In the genomic region with DNA sequence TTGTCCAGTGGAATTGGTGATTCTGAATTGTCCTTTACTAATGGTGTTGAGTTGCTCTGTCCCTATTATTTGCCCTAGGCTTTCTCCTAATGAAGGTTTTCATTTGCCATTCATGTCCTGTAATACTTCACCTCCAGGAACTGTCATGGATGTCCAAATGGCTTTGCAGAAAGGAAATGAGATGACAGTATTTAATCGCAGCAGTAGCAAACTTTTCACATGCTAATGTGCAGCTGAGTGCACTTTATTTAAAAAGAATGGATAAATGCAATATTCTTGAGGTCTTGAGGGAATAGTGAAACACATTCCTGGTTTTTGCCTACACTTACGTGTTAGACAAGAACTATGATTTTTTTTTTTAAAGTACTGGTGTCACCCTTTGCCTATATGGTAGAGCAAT, we compare ENCODE assay signal across 19 cellular contexts.
A peak's percentile ranks its signal among the peaks of the same experiment; 100 is the strongest.
DNase-seq lines count a peak whose midpoint lies in the region; ATAC-seq and TF ChIP-seq lines count a peak whose summit lies in the region.
"Had no signal": no experiment of that assay in that cellular context is flagged by ENCODE, and none has a peak within 500 bp of the region (broad histone marks: within the 10 kb centered on the region; RNA-seq: fewer than 3 reads in every experiment).

No MANE protein-coding gene starts in this region.

- TF ChIP-seq CTCF in GM23338 (conservative IDR thresholded peaks at IDR 0.05; ENCODE audit: low read depth in 2 of 2), result no peak
- TF ChIP-seq CTCF in WTC11 (IDR thresholded peaks at IDR 0.05), result no peak

- DNase-seq in activated CD4-positive, alpha-beta memory T cell treated with anti-CD3 and anti-CD28 coated beads for 36 hours, result no peak
- no peak for DNase-seq in activated CD4-positive, alpha-beta memory T cell treated with anti-CD3 and anti-CD28 coated beads, Interleukin-2, amount 10 ng/mL, durations not matched to agents 7 days and 5 days
- DNase-seq in GM23338 (ENCODE audit: low spot score), result no peak
- no peak for DNase-seq in WTC11 (ENCODE audit: low spot score)
- no peak for DNase-seq in memory B cell (ENCODE audit: low spot score in 2 of 2)
- DNase-seq in NCI-H526 (lab: John Stamatoyannopoulos, UW), result no peak
- DNase-seq in mesenteric fat pad (ENCODE audit: low spot score), result no peak
- DNase-seq: ACHN, GDM1, KG1, NCI-H1092, NCI-H1436 treated with DMSO at 0.1 percent for 48 hours, NCI-H1930, NCI-H748 treated with DMSO at 0.1 percent for 48 hours, Peyer's patch had no signal

- POLR2A ChIA-PET in activated CD4-positive, alpha-beta memory T cell treated with anti-CD3 and anti-CD28 coated beads for 36 hours (lab: Charles Lee), result no interaction called here
- POLR2A ChIA-PET in activated CD4-positive, alpha-beta memory T cell treated with anti-CD3 and anti-CD28 coated beads, Interleukin-2, amount 10 ng/mL, durations not matched to agents 7 days and 5 days (lab: Charles Lee), result no interaction called here
- POLR2A ChIA-PET in WTC11 (lab: Charles Lee), result no interaction called here

- 0 out of 2 replicates have a peak, but pooled peaks cover 13% of the 10 kb centered on the region for H3K36me3 ChIP-seq in GM23338 (ENCODE audit: insufficient read depth)

- peaks cover 50% of the 10 kb centered on the region for H3K36me3 Mint-ChIP-seq in activated CD4-positive, alpha-beta memory T cell treated with anti-CD3 and anti-CD28 coated beads for 36 hours
- peaks cover 73% of the 10 kb centered on the region for H3K36me3 Mint-ChIP-seq in activated CD4-positive, alpha-beta memory T cell treated with anti-CD3 and anti-CD28 coated beads, Interleukin-2, amount 10 ng/mL, durations not matched to agents 7 days and 5 days (ENCODE audit: low read depth)
- peaks cover 29% of the 10 kb centered on the region for H3K36me3 Mint-ChIP-seq in GM23338 (ENCODE audit: low read depth)
- peaks cover 23% of the 10 kb centered on the region for H3K36me3 Mint-ChIP-seq in WTC11
- H3K36me3 Mint-ChIP-seq in memory B cell, result peaks cover 24% of the 10 kb centered on the region

- CTCF ChIA-PET in activated CD4-positive, alpha-beta memory T cell treated with anti-CD3 and anti-CD28 coated beads for 36 hours (lab: Charles Lee), result interaction anchor here (0.7 kb wide), 1 partner anchor 43 kb away, joined by 3 read pairs; no protein-coding TSS in a partner anchor
- CTCF ChIA-PET in activated CD4-positive, alpha-beta memory T cell treated with anti-CD3 and anti-CD28 coated beads, Interleukin-2, amount 10 ng/mL, durations not matched to agents 7 days and 5 days (lab: Charles Lee), result interaction anchor here (2.6 kb wide), 1 partner anchor 10 kb away, joined by 14 read pairs; no protein-coding TSS in a partner anchor
- CTCF ChIA-PET in WTC11 (lab: Charles Lee), result interaction anchor here (2.7 kb wide), 1 partner anchor 10 kb away, joined by 24 read pairs; no protein-coding TSS in a partner anchor

- no peaks in the 10 kb centered on the region for H3K9me2 ChIP-seq in GM23338 (ENCODE audit: insufficient read depth)

- no peaks in the 10 kb centered on the region for H3K4me1 Mint-ChIP-seq in activated CD4-positive, alpha-beta memory T cell treated with anti-CD3 and anti-CD28 coated beads for 36 hours (ENCODE audit: low read depth)
- H3K4me1 Mint-ChIP-seq in activated CD4-positive, alpha-beta memory T cell treated with anti-CD3 and anti-CD28 coated beads, Interleukin-2, amount 10 ng/mL, durations not matched to agents 7 days and 5 days, result no peaks in the 10 kb centered on the region
- H3K4me1 Mint-ChIP-seq in GM23338 (peaks cover 54% of the 10 kb centered on the region), WTC11 (peaks cover 55% of the 10 kb centered on the region), memory B cell (no peaks in the 10 kb centered on the region)

- H3K4me2 ChIP-seq in GM23338, result peak overlapping the region; percentile 65
- H3K4me2 ChIP-seq: BLaER1 treated with 17β-estradiol and CSF1 and Interleukin-3, amounts not matched to agents 10 nM and 100 nM had no signal

- H3K4me3 Mint-ChIP-seq in activated CD4-positive, alpha-beta memory T cell treated with anti-CD3 and anti-CD28 coated beads for 36 hours, result no peak overlapping the region
- H3K4me3 Mint-ChIP-seq in activated CD4-positive, alpha-beta memory T cell treated with anti-CD3 and anti-CD28 coated beads, Interleukin-2, amount 10 ng/mL, durations not matched to agents 7 days and 5 days, result no peak overlapping the region
- H3K4me3 Mint-ChIP-seq in GM23338 (0 out of 3 replicates have a peak overlapping the region, but pooled peaks have one; percentile 13), WTC11 (no peak overlapping the region), memory B cell (no peak overlapping the region)

- peak overlapping the region; percentile 24 for H3K4me3 ChIP-seq in GM23338
- H3K4me3 ChIP-seq: BLaER1 treated with 17β-estradiol and CSF1 and Interleukin-3, amounts not matched to agents 10 nM and 100 nM; Peyer's patch had no signal

- H3K27me3 ChIP-seq in GM23338 (ENCODE audit: insufficient read depth), result no peaks in the 10 kb centered on the region
- H3K27me3 ChIP-seq: BLaER1 treated with 17β-estradiol and CSF1 and Interleukin-3, amounts not matched to agents 10 nM and 100 nM; Peyer's patch had no signal

- no peak overlapping the region for H2AFZ ChIP-seq in GM23338

- intact Hi-C loops in activated CD4-positive, alpha-beta memory T cell treated with anti-CD3 and anti-CD28 coated beads for 36 hours (cut with micrococcal nuclease), result no loop called here

- no peaks in the 10 kb centered on the region for H3K9me3 Mint-ChIP-seq in activated CD4-positive, alpha-beta memory T cell treated with anti-CD3 and anti-CD28 coated beads for 36 hours
- no peaks in the 10 kb centered on the region for H3K9me3 Mint-ChIP-seq in activated CD4-positive, alpha-beta memory T cell treated with anti-CD3 and anti-CD28 coated beads, Interleukin-2, amount 10 ng/mL, durations not matched to agents 7 days and 5 days
- H3K9me3 Mint-ChIP-seq in GM23338 (no peaks in the 10 kb centered on the region), WTC11 (no peaks in the 10 kb centered on the region), memory B cell (no peaks in the 10 kb centered on the region)

- H3K27ac ChIP-seq in GM23338 (ENCODE audit: low read depth), result peak overlapping the region; percentile 14
- H3K27ac ChIP-seq: 22Rv1; BLaER1 treated with 17β-estradiol and CSF1 and Interleukin-3, amounts not matched to agents 10 nM and 100 nM; Peyer's patch had no signal

- no peaks in the 10 kb centered on the region for H3K27me3 Mint-ChIP-seq in activated CD4-positive, alpha-beta memory T cell treated with anti-CD3 and anti-CD28 coated beads for 36 hours
- H3K27me3 Mint-ChIP-seq in activated CD4-positive, alpha-beta memory T cell treated with anti-CD3 and anti-CD28 coated beads, Interleukin-2, amount 10 ng/mL, durations not matched to agents 7 days and 5 days, result no peaks in the 10 kb centered on the region
- peaks cover 5% of the 10 kb centered on the region for H3K27me3 Mint-ChIP-seq in GM23338 (ENCODE audit: insufficient read depth, low read depth, poor library complexity)
- H3K27me3 Mint-ChIP-seq in WTC11 (ENCODE audit: low read depth), result no peaks in the 10 kb centered on the region
- no peaks in the 10 kb centered on the region for H3K27me3 Mint-ChIP-seq in memory B cell

- H3K4me1 ChIP-seq in GM23338 (ENCODE audit: insufficient read depth), result peaks cover 34% of the 10 kb centered on the region
- H3K4me1 ChIP-seq: Peyer's patch had no signal

- no peak for ATAC-seq in GM23338
- ATAC-seq in WTC11, result no peak
- ATAC-seq in memory B cell (ENCODE audit: low read depth), result no peak
- no peak for ATAC-seq in GM19023 (IDR thresholded peaks at IDR 0.05; ENCODE audit: unreplicated experiment)
- ATAC-seq: SK-N-SH treated with all-trans-retinoic acid at 6 μM for 48 hours had no signal

- H4K20me1 ChIP-seq in GM23338 (replicated peaks; ENCODE audit: insufficient read depth), result no peaks in the 10 kb centered on the region

- peak overlapping the region; percentile 38 for H3K27ac Mint-ChIP-seq in activated CD4-positive, alpha-beta memory T cell treated with anti-CD3 and anti-CD28 coated beads for 36 hours
- H3K27ac Mint-ChIP-seq in activated CD4-positive, alpha-beta memory T cell treated with anti-CD3 and anti-CD28 coated beads, Interleukin-2, amount 10 ng/mL, durations not matched to agents 7 days and 5 days, result no peak overlapping the region
- H3K27ac Mint-ChIP-seq in GM23338, result peak overlapping the region; percentile 33; the same call in 1 of the 2 replicates
- H3K27ac Mint-ChIP-seq in WTC11, result peak overlapping the region; percentile 54
- H3K27ac Mint-ChIP-seq in memory B cell, result peak overlapping the region; percentile 65

- H3K79me2 ChIP-seq in GM23338 (replicated peaks; ENCODE audit: insufficient read depth), result no peaks in the 10 kb centered on the region

- no peaks in the 10 kb centered on the region for H3F3A ChIP-seq in GM23338 (replicated peaks; ENCODE audit: low read depth)

TF ChIP-seq in GM23338, 12 proteins besides CTCF, POLR2A, EP300 and RAD21 (continues in another document):
- no peak for TF ChIP-seq EZH2 (IDR thresholded peaks at IDR 0.05; ENCODE audit: low read depth, unreplicated experiment)
- TF ChIP-seq NANOG (IDR thresholded peaks at IDR 0.05; ENCODE audit: borderline replicate concordance), result 0 out of 2 replicates have a peak, but pooled peaks have one; percentile 39
